Comparison of ENCODE assay signal across 8 cellular contexts in the genomic region with DNA sequence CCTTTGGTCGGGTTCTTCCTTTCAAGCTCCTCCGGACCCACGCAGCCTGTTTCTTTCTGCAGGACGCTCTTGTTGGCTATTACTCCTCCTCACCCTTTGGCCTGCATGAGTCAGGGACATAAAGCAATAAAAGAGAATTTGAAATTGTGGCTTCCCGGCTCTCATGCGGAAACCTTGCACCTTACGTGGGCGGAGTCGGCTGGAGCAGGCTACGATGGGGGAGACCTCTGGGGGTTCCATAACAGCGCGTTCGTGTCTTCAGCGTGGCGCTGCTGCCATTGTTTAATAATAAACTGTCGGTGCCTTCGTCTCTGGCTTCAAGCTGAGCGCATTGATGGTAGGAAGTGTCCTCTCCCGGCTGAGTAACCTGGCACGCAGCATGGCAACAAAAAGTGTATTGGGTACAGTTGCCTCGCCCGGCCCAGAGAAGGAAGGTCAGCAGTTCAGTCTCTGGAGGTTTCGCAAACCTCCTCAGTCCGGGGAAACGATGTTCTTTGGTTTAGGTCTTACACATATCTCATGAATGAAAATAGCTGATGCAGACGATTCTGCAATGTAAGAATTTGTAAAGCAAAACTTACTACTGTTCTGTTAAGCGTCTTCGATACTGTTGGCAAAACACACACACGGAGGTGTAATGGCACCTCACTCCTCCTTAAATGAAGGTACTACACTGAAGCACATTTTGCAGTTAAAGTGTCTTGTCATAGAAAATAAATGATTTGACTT. TPM values are rescaled to one million over a fixed set of nuclear protein-coding genes. Genes with fewer than 3 reads are reported as not detected.
DNase-seq lines count a peak whose midpoint lies in the region; ATAC-seq and TF ChIP-seq lines count a peak whose summit lies in the region.

No MANE protein-coding gene starts in this region.

- H3K4me1 ChIP-seq in esophagus (ENCODE audit: control insufficient read depth in 2 of 2, insufficient read depth in 2 of 2, low read length in 1 of 2): no peaks in the 10 kb centered on the region

- POLR2A ChIA-PET in GM10248 (lab: Yijun Ruan, JAX): interaction anchor here (0.6 kb wide), 1 partner anchor 636 kb away, joined by 3 read pairs; no protein-coding TSS in a partner anchor

- intact Hi-C loops in natural killer cell (cut with micrococcal nuclease): loop anchor here (1.0 to 10.0 kb wide), 4 partner anchors 320 to 648 kb away; partner anchors contain the start of genes CASP7, DCLRE1A, FHIP2A and NHLRC2

- H3K27ac Mint-ChIP-seq in natural killer cell: peak overlapping the region; percentile 98 to 100

- DNase-seq in GM12864 (ENCODE audit: low read depth): no peak
- peak; percentile 41 for DNase-seq in HPDE6-E6E7 (ENCODE audit: extremely low spot score)
- DNase-seq in T follicular helper cell (ENCODE audit: low read depth): peak; percentile 55
- no peak for DNase-seq in natural killer cell
- DNase-seq in middle frontal gyrus (ENCODE audit: extremely low spot score, low spot score): no peak
- no peak for DNase-seq in GM10248 (ENCODE audit: extremely low spot score)

- H3K4me1 Mint-ChIP-seq in natural killer cell: peaks cover 42 to 45% of the 10 kb centered on the region in 2 donors

- CTCF ChIA-PET in GM10248 (lab: Yijun Ruan, JAX): interaction anchor here (0.7 to 1.2 kb wide), 7 partner anchors 14 to 375 kb away, joined by 3 to 4 read pairs (median 3); no protein-coding TSS in a partner anchor

- 1% methylated on average over 29 of the region's 29 CpGs for WGBS in esophagus, 2 donors

- H3K27me3 Mint-ChIP-seq in natural killer cell (ENCODE audit: low read depth in 2 of 2): peaks cover 11 to 27% of the 10 kb centered on the region in 2 donors

- peak overlapping the region; percentile 74 to 98 for H3K27ac ChIP-seq in esophagus (ENCODE audit: low read depth in 2 of 2, low read length in 1 of 2)

- H3K27me3 ChIP-seq in esophagus (ENCODE audit: control insufficient read depth in 1 of 2, insufficient read depth in 2 of 2, low read length in 2 of 2): no peaks in the 10 kb centered on the region

- no peaks in the 10 kb centered on the region for H3K9me3 Mint-ChIP-seq in natural killer cell

- H3K9me3 ChIP-seq in esophagus (ENCODE audit: control insufficient read depth in 2 of 2, insufficient read depth in 1 of 2, low read depth in 1 of 2, low read length in 1 of 2): no peaks in the 10 kb centered on the region

- ATAC-seq in GM21423 (IDR thresholded peaks at IDR 0.05; ENCODE audit: unreplicated experiment) (peak; percentile 12), natural killer cell (peak; percentile 38 to 48 (median 38))

- H3K36me3 Mint-ChIP-seq in natural killer cell: no peaks in the 10 kb centered on the region

- H3K4me3 ChIP-seq in GM12864 (ENCODE audit: low read depth, low read length): peak overlapping the region; percentile 100
- H3K4me3 ChIP-seq in esophagus (ENCODE audit: low read depth in 1 of 2, low read length in 2 of 2): peak overlapping the region; percentile 98

- peak overlapping the region; percentile 100 for H3K4me3 Mint-ChIP-seq in natural killer cell

- no peak for TF ChIP-seq CTCF in GM12864 (IDR thresholded peaks at IDR 0.05; ENCODE audit: low read depth, low read length, missing control alignments)
- no peak for TF ChIP-seq CTCF in natural killer cell (IDR thresholded peaks at IDR 0.05)
- no peak for TF ChIP-seq CTCF in GM10248 (IDR thresholded peaks at IDR 0.05; ENCODE audit: control extremely low read depth, extremely low read depth, low read depth, missing control alignments)

- H3K36me3 ChIP-seq in esophagus (ENCODE audit: control insufficient read depth in 2 of 2, insufficient read depth in 2 of 2, low read length in 1 of 2): no peaks in the 10 kb centered on the region

RNA-seq across cellular contexts. Expression of gene CCDC186, which starts 0.6 kb away (rescaled TPM):
- polyA plus RNA-seq in esophagus: 1 to 10 TPM; 5.1 to 6.1 TPM
- 10 to 100 TPM; 51.1 to 66.9 (median 54.0) TPM for total RNA-seq in natural killer cell

RNA-seq across cellular contexts. Expression of gene TDRD1, which starts 4.5 kb away (rescaled TPM):
- under 1 TPM; 0.04 to 0.08 TPM for polyA plus RNA-seq in esophagus
- under 1 TPM; 0.08 to 0.33 (median 0.09) TPM for total RNA-seq in natural killer cell

Comparison
In these comparisons a context has a peak if more than half of its experiments do, and no peak if none do; other contexts are left out.
1. DNase-seq: peak in HPDE6-E6E7 (single experiment) and T follicular helper cell (single experiment); none in GM12864 (single experiment), natural killer cell (single experiment), middle frontal gyrus (single experiment) and GM10248 (single experiment).